27 cellular contexts compared by ENCODE assay signal in the genomic region with DNA sequence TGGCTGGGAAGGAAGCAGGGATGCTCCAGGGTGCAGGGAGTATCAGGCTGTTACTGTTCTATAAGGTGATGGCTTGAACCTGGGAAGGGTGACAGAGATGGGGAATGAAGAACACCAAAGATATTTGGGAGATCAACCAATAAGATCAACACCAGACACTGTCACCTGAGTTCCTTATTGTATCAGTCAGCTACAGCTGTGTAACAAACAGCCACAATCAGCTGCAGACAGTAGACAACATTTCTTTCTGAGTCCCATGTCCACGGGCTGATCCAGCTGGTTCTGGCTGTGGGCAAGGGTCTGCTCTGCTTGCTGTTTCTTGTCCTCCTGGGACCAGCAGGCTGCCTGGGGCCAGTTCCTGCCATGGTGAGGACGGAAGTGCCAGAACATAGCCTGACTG.
"Had no signal": no experiment of that assay in that cellular context is flagged by ENCODE, and none has a peak within 500 bp of the region (broad histone marks: within the 10 kb centered on the region; RNA-seq: fewer than 3 reads in every experiment).

No MANE protein-coding gene starts in this region.

- H3K27ac Mint-ChIP-seq: activated CD4-positive, alpha-beta memory T cell treated with anti-CD3 and anti-CD28 coated beads for 36 hours; activated CD4-positive, alpha-beta T cell treated with anti-CD3 and anti-CD28 coated beads for 36 hours; activated CD4-positive, alpha-beta T cell treated with anti-CD3 and anti-CD28 coated beads, Interleukin-2, amount 10 ng/mL, durations not matched to agents 24 days and 14 days; activated CD8-positive, alpha-beta memory T cell treated with anti-CD3 and anti-CD28 coated beads, Interleukin-2, amount 10 ng/mL, durations not matched to agents 7 days and 5 days; activated CD8-positive, alpha-beta T cell treated with anti-CD3 and anti-CD28 coated beads, Interleukin-2, amount 10 ng/mL, durations not matched to agents 7 days and 5 days; activated naive CD8-positive, alpha-beta T cell; activated T-helper 17 cell treated with anti-CD3 and anti-CD28 coated beads, Interleukin-2, amount 50 U/mL, for 72 hours; dendritic cell treated with granulocyte-macrophage colony-stimulating factor and Interleukin-4, amounts not matched to agents 40 ng/mL and 50 ng/mL, for 4 days; endodermal cell had no signal

- H3K36me3 Mint-ChIP-seq: activated CD4-positive, alpha-beta memory T cell treated with anti-CD3 and anti-CD28 coated beads for 36 hours; activated CD8-positive, alpha-beta memory T cell treated with anti-CD3 and anti-CD28 coated beads, Interleukin-2, amount 10 ng/mL, durations not matched to agents 7 days and 5 days; activated naive CD8-positive, alpha-beta T cell had no signal

- H3K9me3 Mint-ChIP-seq: activated CD4-positive, alpha-beta T cell treated with anti-CD3 and anti-CD28 coated beads, Interleukin-2, amount 10 ng/mL, durations not matched to agents 24 days and 14 days had no signal

- H3K27ac ChIP-seq: brain microvascular endothelial cell, coronary artery, dorsolateral prefrontal cortex had no signal

- H3K36me3 ChIP-seq: brain microvascular endothelial cell had no signal

- H3K4me3 Mint-ChIP-seq: activated CD4-positive, alpha-beta memory T cell treated with anti-CD3 and anti-CD28 coated beads for 36 hours; activated CD4-positive, alpha-beta T cell treated with anti-CD3 and anti-CD28 coated beads for 36 hours; activated CD4-positive, alpha-beta T cell treated with anti-CD3 and anti-CD28 coated beads, Interleukin-2, amount 10 ng/mL, durations not matched to agents 24 days and 14 days; activated CD8-positive, alpha-beta memory T cell treated with anti-CD3 and anti-CD28 coated beads, Interleukin-2, amount 10 ng/mL, durations not matched to agents 7 days and 5 days; activated CD8-positive, alpha-beta T cell treated with anti-CD3 and anti-CD28 coated beads, Interleukin-2, amount 10 ng/mL, durations not matched to agents 7 days and 5 days; activated naive CD8-positive, alpha-beta T cell; activated T-helper 17 cell treated with anti-CD3 and anti-CD28 coated beads, Interleukin-2, amount 50 U/mL, for 72 hours; central memory CD8-positive, alpha-beta T cell; dendritic cell treated with granulocyte-macrophage colony-stimulating factor and Interleukin-4, amounts not matched to agents 40 ng/mL and 50 ng/mL, for 4 days; endodermal cell had no signal

- H3K4me1 Mint-ChIP-seq: activated CD4-positive, alpha-beta T cell treated with anti-CD3 and anti-CD28 coated beads for 36 hours; activated T-helper 17 cell treated with anti-CD3 and anti-CD28 coated beads, Interleukin-2, amount 50 U/mL, for 72 hours; central memory CD8-positive, alpha-beta T cell; endodermal cell had no signal

- ATAC-seq: activated CD4-positive, alpha-beta T cell treated with anti-CD3 and anti-CD28 coated beads for 36 hours; activated CD8-positive, alpha-beta memory T cell treated with anti-CD3 and anti-CD28 coated beads, Interleukin-2, amount 10 ng/mL, durations not matched to agents 7 days and 5 days; activated CD8-positive, alpha-beta T cell treated with anti-CD3 and anti-CD28 coated beads, Interleukin-2, amount 10 ng/mL, durations not matched to agents 7 days and 5 days; activated T-helper 17 cell treated with anti-CD3 and anti-CD28 coated beads, Interleukin-2, amount 50 U/mL, for 72 hours; esophagus mucosa had no signal

- H3K4me3 ChIP-seq: coronary artery, dorsolateral prefrontal cortex had no signal

- DNase-seq: activated CD4-positive, alpha-beta memory T cell treated with anti-CD3 and anti-CD28 coated beads for 36 hours; activated CD4-positive, alpha-beta T cell treated with anti-CD3 and anti-CD28 coated beads for 36 hours; activated CD4-positive, alpha-beta T cell treated with anti-CD3 and anti-CD28 coated beads, Interleukin-2, amount 10 ng/mL, durations not matched to agents 24 days and 14 days; activated CD4-positive, CD25-positive, alpha-beta regulatory T cell; activated CD4-positive, CD25-positive, alpha-beta regulatory T cell treated with anti-CD3 and anti-CD28 coated beads, Interleukin-2, amount 50 U/mL, for 72 hours; activated CD8-positive, alpha-beta memory T cell treated with anti-CD3 and anti-CD28 coated beads, Interleukin-2, amount 10 ng/mL, durations not matched to agents 7 days and 5 days; activated CD8-positive, alpha-beta memory T cell treated with anti-CD3 and anti-CD28 coated beads, Interleukin-2, amount 50 U/mL, for 4 hours; activated CD8-positive, alpha-beta T cell treated with anti-CD3 and anti-CD28 coated beads, Interleukin-2, amount 10 ng/mL, durations not matched to agents 7 days and 5 days; activated effector memory CD4-positive, alpha-beta T cell treated with Interleukin-2 at 50 U/mL for 16 hours; activated gamma-delta T cell treated with Interleukin-2 at 50 U/mL for 16 hours; activated naive CD4-positive, alpha-beta T cell treated with anti-CD3 and anti-CD28 coated beads, Interleukin-2, amount 50 U/mL, for 16 hours; activated naive CD4-positive, alpha-beta T cell treated with Interleukin-2 at 50 U/mL for 16 hours; activated T-cell treated with anti-CD3 and anti-CD28 coated beads, Interleukin-2, amount 50 U/mL, for 1 hour; amniotic stem cell; anterior cingulate cortex; brain microvascular endothelial cell; dorsolateral prefrontal cortex; effector memory CD4-positive, alpha-beta T cell; endodermal cell; foreskin fibroblast; T-helper 2 cell had no signal
